9 cellular contexts compared by ENCODE assay signal in genomic region chr12:98736352-98737326, GRCh38.
DNase-seq lines count a peak whose midpoint lies in the region; ATAC-seq and TF ChIP-seq lines count a peak whose summit lies in the region.
"Had no signal": no experiment of that assay in that cellular context is flagged by ENCODE, and none has a peak within 500 bp of the region (broad histone marks: within the 10 kb centered on the region; RNA-seq: fewer than 3 reads in every experiment).

No MANE protein-coding gene starts in this region.

- intact Hi-C loops in CD4-positive, alpha-beta T cell (cut with DNase I, micrococcal nuclease), result no loop called here

- no peak overlapping the region for H3K4me3 ChIP-seq in adipocyte (ENCODE audit: low read length)

- no peaks in the 10 kb centered on the region for H3K4me1 Mint-ChIP-seq in CD4-positive, alpha-beta T cell (ENCODE audit: low read depth)

- no peak overlapping the region for H3K4me3 Mint-ChIP-seq in CD4-positive, alpha-beta T cell

- H3K27me3 Mint-ChIP-seq in CD4-positive, alpha-beta T cell, result no peaks in the 10 kb centered on the region

- no peak for TF ChIP-seq CTCF in CD4-positive, alpha-beta T cell (IDR thresholded peaks at IDR 0.05)

- CTCF ChIA-PET in CD4-positive, alpha-beta T cell (lab: Charles Lee), result no interaction called here

- TF ChIP-seq POLR2A in GM18505 (IDR thresholded peaks at IDR 0.05; ENCODE audit: borderline replicate concordance, extremely low read depth, insufficient read depth, insufficient read length), result no peak

- no peak overlapping the region for H3K9ac ChIP-seq in adipocyte (ENCODE audit: low read length)

- H3K4me1 ChIP-seq in adipocyte (ENCODE audit: control insufficient read depth, insufficient read depth, low read length), result peaks cover 8% of the 10 kb centered on the region

- DNase-seq in DMS53 treated with DMSO at 0.1 percent for 48 hours (lab: John Stamatoyannopoulos, UW; ENCODE audit: unreplicated experiment) (peak; percentile 92), NCI-H2171 (lab: John Stamatoyannopoulos, UW) (peak; percentile 25), adipocyte (ENCODE audit: low read depth) (peak; percentile 62), midbrain (lab: John Stamatoyannopoulos, UW) (peak; percentile 17), mucosa of gallbladder (ENCODE audit: low spot score) (no peak), T1000 (lab: John Stamatoyannopoulos, UW) (no peak)
- DNase-seq in CD4-positive, alpha-beta T cell, result no peak
- DNase-seq: effector memory CD4-positive, alpha-beta T cell had no signal

- no peaks in the 10 kb centered on the region for H3K9me3 ChIP-seq in adipocyte (ENCODE audit: control insufficient read depth, low read length)
- H3K9me3 ChIP-seq in CD4-positive, alpha-beta T cell (ENCODE audit: control insufficient read depth, low read length), result no peaks in the 10 kb centered on the region

- no peaks in the 10 kb centered on the region for H3K27me3 ChIP-seq in adipocyte (replicated peaks; ENCODE audit: control insufficient read depth, insufficient read depth, low read length)
- no peaks in the 10 kb centered on the region for H3K27me3 ChIP-seq in CD4-positive, alpha-beta T cell (ENCODE audit: control insufficient read depth, insufficient read depth, low read length)

- POLR2A ChIA-PET in CD4-positive, alpha-beta T cell (lab: Charles Lee), result no interaction called here

- peaks cover 28% of the 10 kb centered on the region for H3K36me3 Mint-ChIP-seq in CD4-positive, alpha-beta T cell (ENCODE audit: low read depth)

- H3K27ac Mint-ChIP-seq in CD4-positive, alpha-beta T cell, result no peak overlapping the region

- H3K36me3 ChIP-seq in adipocyte (ENCODE audit: control insufficient read depth, insufficient read depth, low read length, severe bottlenecking), result peaks cover 7% of the 10 kb centered on the region

- no peak overlapping the region for H3K27ac ChIP-seq in CD4-positive, alpha-beta T cell (ENCODE audit: low read depth, low read length)

- no peak for ATAC-seq in CD4-positive, alpha-beta T cell (ENCODE audit: poor library complexity)
- ATAC-seq in GM18505 (IDR thresholded peaks at IDR 0.05; ENCODE audit: unreplicated experiment), result no peak

- H3K9me3 Mint-ChIP-seq in CD4-positive, alpha-beta T cell, result no peaks in the 10 kb centered on the region

Comparison
In these comparisons a context has a peak if more than half of its experiments do, and no peak if none do; other contexts are left out.
1. DNase-seq: peak in DMS53 treated with DMSO at 0.1 percent for 48 hours (single experiment), NCI-H2171 (single experiment), adipocyte (single experiment) and midbrain (single experiment); none in CD4-positive, alpha-beta T cell (0 of 10), mucosa of gallbladder (single experiment) and T1000 (single experiment).